ENCODE assay signal across 35 cellular contexts in the genomic region with DNA sequence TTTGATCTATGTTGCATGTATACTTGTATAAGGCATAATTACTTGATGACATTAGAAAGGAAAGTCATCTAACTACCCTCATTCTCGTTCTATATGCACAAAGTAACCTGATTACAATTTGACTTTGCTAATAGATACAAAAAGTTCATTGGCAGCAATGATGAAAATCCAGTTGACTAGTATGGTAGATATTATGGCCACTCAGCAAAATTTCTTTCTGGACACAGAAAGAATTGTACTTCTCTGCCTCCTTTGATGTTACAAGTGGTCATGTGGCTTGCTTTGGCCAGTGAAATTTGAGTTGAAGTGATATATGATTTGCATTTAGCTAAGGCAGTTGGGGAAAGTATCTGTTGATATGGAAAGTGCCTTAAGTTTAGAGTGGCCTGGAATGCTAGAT.
"Had no signal": no experiment of that assay in that cellular context is flagged by ENCODE, and none has a peak within 500 bp of the region (broad histone marks: within the 10 kb centered on the region; RNA-seq: fewer than 3 reads in every experiment).

No MANE protein-coding gene starts in this region.

- H3K9me3 ChIP-seq: MG63 had no signal

- H3K4me3 ChIP-seq: MG63 had no signal

- DNase-seq: Karpas-422, Kasumi-1, MG63, MM.1S, MV-4-11, NCI-H1048, NCI-H1092, NCI-H1092 treated with DMSO at 0.1 percent for 48 hours, NCI-H1105, NCI-H1105 treated with DMSO at 0.1 percent for 48 hours, NCI-H1417, NCI-H1417 treated with DMSO at 0.1 percent for 48 hours, NCI-H1436, NCI-H1436 treated with DMSO at 0.1 percent for 48 hours, NCI-H146, NCI-H1694, NCI-H1694 treated with DMSO at 0.1 percent for 48 hours, NCI-H187, NCI-H187 treated with DMSO at 0.1 percent for 48 hours, NCI-H1930, NCI-H2029, NCI-H2029 treated with DMSO at 0.1 percent for 48 hours, NCI-H2081, NCI-H2081 treated with DMSO at 0.1 percent for 48 hours, NCI-H2107, NCI-H2171, NCI-H2171 treated with DMSO at 0.1 percent for 48 hours, NCI-H2227 treated with DMSO at 0.1 percent for 48 hours, NCI-H226, NCI-H345, NCI-H446, NCI-H446 treated with DMSO at 0.1 percent for 48 hours, NCI-H510A, NCI-H510A treated with DMSO at 0.1 percent for 48 hours, NCI-H524 had no signal

- H3K36me3 ChIP-seq: MG63 had no signal

- H3K27me3 ChIP-seq: MG63 had no signal
